8 cellular contexts compared by ENCODE assay signal in the genomic region with DNA sequence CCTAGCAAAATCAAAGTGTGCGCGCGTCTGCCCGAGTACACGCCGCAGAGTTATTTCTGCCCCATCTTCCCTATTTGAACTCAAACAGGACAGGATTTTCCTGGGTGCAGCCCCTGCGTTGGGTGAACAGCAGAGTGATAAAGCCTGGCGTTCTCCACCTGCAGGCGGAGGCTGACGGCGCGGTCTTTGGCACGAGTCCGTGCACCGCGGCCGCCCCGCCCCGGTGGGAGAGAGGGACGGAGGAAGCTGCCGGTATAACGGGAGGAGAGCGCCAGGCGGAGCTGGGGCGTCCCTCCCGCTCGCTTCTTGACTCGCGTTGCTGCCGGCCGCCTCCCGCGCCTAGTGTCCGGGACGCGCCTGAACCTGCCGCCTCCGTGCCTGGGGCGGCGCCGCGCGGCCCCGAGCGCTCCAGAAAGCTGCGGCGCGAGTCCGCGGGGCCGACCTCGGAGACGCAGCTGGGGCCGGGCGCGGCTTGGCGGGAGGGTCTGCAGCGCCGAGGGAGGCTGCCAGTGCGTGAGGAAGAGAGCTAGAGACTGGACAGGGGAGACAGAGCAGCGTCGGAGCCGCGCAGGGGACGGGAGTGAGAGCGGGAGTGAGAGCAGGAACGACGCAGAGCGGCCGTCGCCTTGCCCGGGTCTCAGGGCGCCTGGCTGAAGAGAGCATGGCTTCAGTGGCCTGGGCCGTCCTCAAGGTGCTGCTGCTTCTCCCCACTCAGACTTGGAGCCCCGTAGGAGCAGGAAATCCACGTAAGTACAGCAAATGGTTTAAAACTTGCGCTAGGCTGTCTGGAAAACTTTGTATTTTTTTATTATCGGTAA.
DNase-seq lines count a peak whose midpoint lies in the region; ATAC-seq and TF ChIP-seq lines count a peak whose summit lies in the region.
"Not testable (repeated sequence)": the region's sequence is repeated elsewhere in the genome, so short reads cannot be mapped to it uniquely, and the experiment has no call there.

No MANE protein-coding gene starts in this region.

- not testable (repeated sequence) for ATAC-seq in T-helper 17 cell

- H4K20me1 ChIP-seq in fibroblast of lung (ENCODE audit: control insufficient read depth, extremely low read depth, insufficient read depth, low read length): not testable (repeated sequence)

- H3K27ac ChIP-seq in ACC112 (ENCODE audit: low read depth, low read length); fibroblast of lung (ENCODE audit: insufficient read depth, low read length); iPS-18a (ENCODE audit: low read length): not testable (repeated sequence)

- H3K4me3 ChIP-seq in ACC112 (ENCODE audit: low read depth, low read length): peak overlapping the region; percentile 58; the same call in 1 of the 2 replicates
- H3K4me3 ChIP-seq in fibroblast of lung (replicated peaks in 1 of 4; ENCODE audit: control extremely low read depth in 1 of 4, insufficient read depth in 1 of 4, low read depth in 3 of 4, low read length in 4 of 4): peak overlapping the region in 1 of 4 experiments; percentile 31
- H3K4me3 ChIP-seq in iPS-18a (ENCODE audit: low read length): peak overlapping the region; percentile 35

- H3K36me3 ChIP-seq in ACC112 (ENCODE audit: insufficient read depth, low read length); fibroblast of lung (ENCODE audit: control insufficient read depth, insufficient read depth, low read length); iPS-18a (ENCODE audit: control insufficient read depth, low read depth, low read length): not testable (repeated sequence)

- H3K9ac ChIP-seq in fibroblast of lung (ENCODE audit: insufficient read depth, low read length); iPS-18a (ENCODE audit: low read length): not testable (repeated sequence)

- H3K4me1 ChIP-seq in ACC112 (ENCODE audit: control insufficient read depth, insufficient read depth, low read length, unreplicated experiment); fibroblast of lung (ENCODE audit: control insufficient read depth, extremely low read depth, insufficient read depth, low read length); iPS-18a (ENCODE audit: control insufficient read depth, low read depth, low read length): not testable (repeated sequence)

- not testable (repeated sequence) for H3K36me3 Mint-ChIP-seq in T-helper 17 cell (ENCODE audit: low read depth); brain

- H3K9me3 ChIP-seq in T-helper 17 cell (ENCODE audit: control insufficient read depth, low read length, poor library complexity, severe bottlenecking); fibroblast of lung (ENCODE audit: control insufficient read depth, insufficient read depth, low read depth, low read length); iPS-18a (ENCODE audit: control insufficient read depth, low read depth, low read length): not testable (repeated sequence)

- not testable (repeated sequence) for H3K79me2 ChIP-seq in ACC112 (ENCODE audit: control insufficient read depth, insufficient read depth, low read length, unreplicated experiment); fibroblast of lung (ENCODE audit: control insufficient read depth, insufficient read depth, low read length)

- DNase-seq in HT1080 (ENCODE audit: low read depth) (peak; percentile 1), T-helper 17 cell (peak in 1 of 3 donors; percentile 5), fibroblast of lung (ENCODE audit: low read depth in 2 of 2) (peak; percentile 15 to 37), mucosa of gallbladder (ENCODE audit: low spot score) (peak; percentile 18), smooth muscle cell of the brain vasculature (ENCODE audit: low read depth, low spot score) (peak; percentile 0)

- H3K4me1 Mint-ChIP-seq in T-helper 17 cell, brain: not testable (repeated sequence)

- H3K4me3 Mint-ChIP-seq in T-helper 17 cell (peak overlapping the region; percentile 64), brain (peak overlapping the region; percentile 78 to 84 (median 80))

- not testable (repeated sequence) for H3K9me3 Mint-ChIP-seq in brain

- H3K4me2 ChIP-seq in fibroblast of lung (ENCODE audit: extremely low read depth, insufficient read depth, low read length): not testable (repeated sequence)

- not testable (repeated sequence) for H3K27me3 Mint-ChIP-seq in T-helper 17 cell, brain

- H3K27ac Mint-ChIP-seq in T-helper 17 cell, brain: not testable (repeated sequence)

- not testable (repeated sequence) for H2AFZ ChIP-seq in ACC112 (ENCODE audit: low read length, unreplicated experiment); fibroblast of lung (ENCODE audit: low read length)

- peak in 1 of 2 experiments; percentile 23 for TF ChIP-seq CTCF in brain (conservative IDR thresholded peaks at IDR 0.05)
- TF ChIP-seq CTCF in fibroblast of lung (conservative IDR thresholded peaks at IDR 0.05 in 1 of 2, IDR thresholded peaks at IDR 0.05 in 1 of 2; ENCODE audit: low read depth in 1 of 2, low read length in 2 of 2): not testable (repeated sequence)

- H3K27me3 ChIP-seq in ACC112 (ENCODE audit: insufficient read depth, low read length); fibroblast of lung (ENCODE audit: control insufficient read depth, insufficient read depth, low read length); iPS-18a (ENCODE audit: control insufficient read depth, insufficient read depth, low read length): not testable (repeated sequence)
